23 cellular contexts compared by ENCODE assay signal in genomic region chr2:110716959-110717645, GRCh38. TPM values are rescaled to one million over a fixed set of nuclear protein-coding genes. Genes with fewer than 3 reads are reported as not detected.
A peak's percentile ranks its signal among the peaks of the same experiment; 100 is the strongest.
DNase-seq lines count a peak whose midpoint lies in the region; TF ChIP-seq lines count a peak whose summit lies in the region.
"Had no signal": no experiment of that assay in that cellular context is flagged by ENCODE, and none has a peak within 500 bp of the region (broad histone marks: within the 10 kb centered on the region; RNA-seq: fewer than 3 reads in every experiment).

No MANE protein-coding gene starts in this region.

- DNase-seq in HT1080 (ENCODE audit: low read depth) (peak; percentile 13), amniotic epithelial cell (ENCODE audit: low read depth) (peak; percentile 6), foreskin fibroblast (peak; percentile 47 to 53), stromal cell of bone marrow (ENCODE audit: low read depth) (peak; percentile 80), cerebellar nuclear complex (lab: John Stamatoyannopoulos, UW) (no peak), T-helper 2 cell (no peak), amygdala (lab: John Stamatoyannopoulos, UW) (no peak)
- DNase-seq: activated naive CD4-positive, alpha-beta T cell treated with anti-CD3 and anti-CD28 coated beads, Interleukin-2, amount 10 ng/mL, durations not matched to agents 7 days and 5 days; hippocampal formation; immature natural killer cell; IMR-90; NCI-H1417; NCI-H2081; NCI-H774; SHP77; stimulated activated naive CD8-positive, alpha-beta T cell treated with anti-CD3 and anti-CD28 coated beads, Interleukin-15, amount 100 ng/mL, for 72 hours; transverse colon had no signal

- H3K4me3 ChIP-seq in foreskin fibroblast (ENCODE audit: low read depth in 1 of 2, low read length in 2 of 2), result no peak overlapping the region
- H3K4me3 ChIP-seq: gastroesophageal sphincter, HAP-1, transverse colon had no signal

- no peak for TF ChIP-seq CTCF in foreskin fibroblast (IDR thresholded peaks at IDR 0.05; ENCODE audit: low read depth, low read length)

RNA-seq across cellular contexts. Expression of gene ACOXL, which starts 15.3 kb away (rescaled TPM):
- total RNA-seq in HT1080 (2014; rRNA removed; shearing (Covaris generic)), result not detected in 2 replicates
- polyA plus RNA-seq in HT1080 (2015; cell fraction: cytosol; rRNA removed), result not detected in 2 replicates
- polyA plus RNA-seq in HT1080 (2015; cell fraction: nucleus; rRNA removed), result not detected in 2 replicates
- total RNA-seq: gastroesophageal sphincter, IMR-90, lower leg skin, mucosa of gallbladder, neural crest cell, posterior vena cava had no signal
- polyA plus RNA-seq: immature natural killer cell, IMR-90 had no signal

RNA-seq across cellular contexts. Expression of gene BUB1, which starts 39.2 kb away (rescaled TPM):
- total RNA-seq in HT1080 (2014; rRNA removed; shearing (Covaris generic)), result 75.4 and 89.2 TPM in 2 replicates
- polyA plus RNA-seq in HT1080 (2015; cell fraction: cytosol; rRNA removed), result 34.4 and 41.1 TPM in 2 replicates
- polyA plus RNA-seq in HT1080 (2015; cell fraction: nucleus; rRNA removed), result 233 and 252 TPM in 2 replicates

Comparison
In these comparisons a context has a peak if more than half of its experiments do, and no peak if none do; other contexts are left out.
1. DNase-seq: peak in HT1080 (single experiment), amniotic epithelial cell (single experiment), foreskin fibroblast (2 of 2) and stromal cell of bone marrow (single experiment); none in cerebellar nuclear complex (0 of 2), T-helper 2 cell (0 of 5) and amygdala (0 of 56).